Comparison of ENCODE assay signal across 13 cellular contexts in the genomic region with DNA sequence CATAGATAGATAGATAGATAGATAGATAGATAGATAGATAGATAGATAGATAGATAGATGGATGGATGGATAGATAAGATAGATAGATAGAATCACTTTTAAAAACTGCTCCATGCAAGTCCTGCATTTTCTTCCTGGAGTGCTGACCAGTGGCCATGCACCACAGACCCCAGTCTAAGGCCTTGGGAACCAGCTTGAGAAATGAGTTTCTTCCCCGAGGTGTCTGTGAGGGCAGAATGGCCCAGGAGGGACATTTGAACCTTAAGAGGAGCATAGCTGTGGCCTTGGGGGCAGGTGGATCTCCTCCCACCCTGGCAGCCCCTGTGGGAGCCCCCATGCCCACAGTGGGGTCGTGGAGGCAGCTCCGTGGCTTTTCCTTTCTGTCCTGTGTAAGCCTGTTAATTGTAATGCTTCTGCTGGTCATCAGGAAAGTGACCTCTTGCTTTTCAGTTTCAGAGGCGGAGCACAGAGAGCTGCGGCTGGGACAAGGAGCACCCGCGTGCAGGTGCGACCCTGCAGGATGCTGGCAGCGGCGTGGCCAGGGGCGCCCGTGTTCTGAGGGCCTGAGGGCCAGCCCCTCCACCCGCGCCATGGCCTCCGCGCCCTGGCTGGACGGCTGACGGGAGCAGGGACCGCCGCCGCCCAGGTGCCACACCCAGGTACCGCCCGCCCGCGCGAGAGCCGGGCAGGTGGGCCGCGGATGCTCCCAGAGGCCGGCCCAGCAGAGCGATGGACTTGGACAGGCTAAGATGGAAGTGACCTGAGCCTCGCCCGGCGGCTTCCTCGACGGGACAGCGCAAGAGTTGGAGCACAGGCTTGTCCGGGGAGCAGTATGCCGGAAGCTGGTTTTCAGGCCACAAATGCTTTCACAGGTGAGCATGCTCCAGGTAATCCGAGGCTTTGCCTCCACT.
"Had no signal": no experiment of that assay in that cellular context is flagged by ENCODE, and none has a peak within 500 bp of the region (broad histone marks: within the 10 kb centered on the region; RNA-seq: fewer than 3 reads in every experiment).

No MANE protein-coding gene starts in this region.

- H3K9me3 ChIP-seq: tibial nerve had no signal

- H3K4me3 ChIP-seq: tibial nerve had no signal

- H3K27ac Mint-ChIP-seq: memory B cell; natural killer cell treated with Interleukin-12 subunit alpha and Interleukin-12 subunit beta and Interleukin-15 and Interleukin-18, amount 100 ng/mL, for 72 hours; T-helper 2 cell treated with Interferon-gamma antibody and Interleukin-4, amounts not matched to agents 5 μg/mL and 100 μg/mL, for 36 hours had no signal

- ATAC-seq: natural killer cell treated with Interleukin-12 subunit alpha and Interleukin-12 subunit beta and Interleukin-15 and Interleukin-18, amount 100 ng/mL, for 72 hours had no signal

- H3K27me3 Mint-ChIP-seq: central memory CD8-positive, alpha-beta T cell; memory B cell; natural killer cell treated with Interleukin-12 subunit alpha and Interleukin-12 subunit beta and Interleukin-15 and Interleukin-18, amount 100 ng/mL, for 72 hours had no signal

- H3K4me3 Mint-ChIP-seq: central memory CD8-positive, alpha-beta T cell; memory B cell; natural killer cell treated with Interleukin-12 subunit alpha and Interleukin-12 subunit beta and Interleukin-15 and Interleukin-18, amount 100 ng/mL, for 72 hours; T-helper 2 cell treated with Interferon-gamma antibody and Interleukin-4, amounts not matched to agents 5 μg/mL and 100 μg/mL, for 36 hours had no signal

- H3K36me3 ChIP-seq: tibial nerve had no signal

- H3K9me3 Mint-ChIP-seq: central memory CD8-positive, alpha-beta T cell; memory B cell; natural killer cell treated with Interleukin-12 subunit alpha and Interleukin-12 subunit beta and Interleukin-15 and Interleukin-18, amount 100 ng/mL, for 72 hours; T-helper 2 cell treated with Interferon-gamma antibody and Interleukin-4, amounts not matched to agents 5 μg/mL and 100 μg/mL, for 36 hours had no signal

- H3K36me3 Mint-ChIP-seq: memory B cell; natural killer cell treated with Interleukin-12 subunit alpha and Interleukin-12 subunit beta and Interleukin-15 and Interleukin-18, amount 100 ng/mL, for 72 hours had no signal

- H3K27me3 ChIP-seq: tibial nerve had no signal

- DNase-seq: activated CD4-positive, alpha-beta T cell treated with anti-CD3 and anti-CD28 coated beads, Interleukin-2, amount 50 U/mL, for 4 hours; activated CD4-positive, CD25-positive, alpha-beta regulatory T cell treated with anti-CD3 and anti-CD28 coated beads, Interleukin-2, amount 50 U/mL, for 72 hours; activated naive CD4-positive, alpha-beta T cell; dermis blood vessel endothelial cell; hypothalamus; occipital lobe; stimulated activated CD4-positive, alpha-beta T cell treated with anti-CD3 and anti-CD28 coated beads, Interleukin-15, amount 100 ng/mL, for 24 hours; stimulated activated CD4-positive, alpha-beta T cell treated with anti-CD3 and anti-CD28 coated beads, Interleukin-4, amount 100 ng/mL, for 24 hours had no signal
